Comparison of ENCODE assay signal across 8 cellular contexts in genomic region chr3:97821810-97822775, GRCh38. TPM values are rescaled to one million over a fixed set of nuclear protein-coding genes. Genes with fewer than 3 reads are reported as not detected.
DNase-seq lines count a peak whose midpoint lies in the region; ATAC-seq and TF ChIP-seq lines count a peak whose summit lies in the region.

Gene CRYBG3 (plus strand): TSS chr3:97822011. CDS start chr3:97822207, 196 bp downstream.

- H3K36me3 Mint-ChIP-seq in CD8-positive, alpha-beta memory T cell: peaks cover 0 to 8% (median 0%) of the 10 kb centered on the region in 3 donors
- no peaks in the 10 kb centered on the region for H3K36me3 Mint-ChIP-seq in endodermal cell (ENCODE audit: low read depth)

- peaks cover 0 to 12% of the 10 kb centered on the region in 2 donors for H3K27me3 Mint-ChIP-seq in CD8-positive, alpha-beta memory T cell
- peaks cover 23% of the 10 kb centered on the region for H3K27me3 Mint-ChIP-seq in endodermal cell (ENCODE audit: insufficient read depth)

- peaks cover 10% of the 10 kb centered on the region for H3K27me3 ChIP-seq in CD8-positive, alpha-beta memory T cell (ENCODE audit: insufficient read depth, low read length, poor library complexity, severe bottlenecking)
- peaks cover 27% of the 10 kb centered on the region for H3K27me3 ChIP-seq in endodermal cell (ENCODE audit: control insufficient read depth, insufficient read depth, low read length, poor library complexity, severe bottlenecking)

- WGBS in endodermal cell (ENCODE audit: insufficient coverage in 1 of 2, insufficient read length in 1 of 2), 2 experiments: 0% methylated on average over 18 to 102 of the region's 102 CpGs
- WGBS in mesodermal cell (ENCODE audit: insufficient coverage in 2 of 2), 2 experiments: 0% methylated on average over 45 to 63 of the region's 102 CpGs

- no peaks in the 10 kb centered on the region for H3K36me3 ChIP-seq in CD8-positive, alpha-beta memory T cell (ENCODE audit: insufficient read depth, low read length)
- H3K36me3 ChIP-seq in endodermal cell (ENCODE audit: control insufficient read depth, insufficient read depth, low read length) (no peaks in the 10 kb centered on the region), mesodermal cell (ENCODE audit: control insufficient read depth, insufficient read depth, low read length) (no peaks in the 10 kb centered on the region)

- H3K9ac ChIP-seq in endodermal cell (ENCODE audit: extremely low read depth, low read length, poor library complexity, severe bottlenecking): peak within 1 kb of the TSS; percentile 54

- peak within 1 kb of the TSS; percentile 91 to 99 (median 95) for H3K4me3 Mint-ChIP-seq in CD8-positive, alpha-beta memory T cell
- peak within 1 kb of the TSS; percentile 93 for H3K4me3 Mint-ChIP-seq in endodermal cell

- peaks cover 26 to 39% (median 36%) of the 10 kb centered on the region in 3 donors for H3K4me1 Mint-ChIP-seq in CD8-positive, alpha-beta memory T cell
- peaks cover 17% of the 10 kb centered on the region for H3K4me1 Mint-ChIP-seq in endodermal cell

- CTCF ChIA-PET in CD8-positive, alpha-beta memory T cell (lab: Charles Lee): interaction anchor here (0.6 to 2.3 kb wide), 12 partner anchors 14 to 201 kb away, joined by 3 to 8 read pairs (median 4); no protein-coding TSS in a partner anchor

- H3K4me1 ChIP-seq in CD8-positive, alpha-beta memory T cell (ENCODE audit: insufficient read depth, low read length): peaks cover 13% of the 10 kb centered on the region
- H3K4me1 ChIP-seq in endodermal cell (ENCODE audit: control insufficient read depth, insufficient read depth, low read length) (peaks cover 5% of the 10 kb centered on the region), mesodermal cell (ENCODE audit: control insufficient read depth, insufficient read depth, low read length, poor library complexity, severe bottlenecking) (peaks cover 7% of the 10 kb centered on the region)

- peak; percentile 69 to 86 (median 81) for DNase-seq in CD8-positive, alpha-beta memory T cell
- DNase-seq in NOMO-1 (lab: John Stamatoyannopoulos, UW; ENCODE audit: unreplicated experiment in 2 of 2) (peak; percentile 72 to 81), endodermal cell (peak; percentile 89)
- peak; percentile 31 for DNase-seq in activated CD8-positive, alpha-beta memory T cell treated with anti-CD3 and anti-CD28 coated beads, Interleukin-2, amount 50 U/mL, for 1 hour (ENCODE audit: extremely low read depth)
- peak; percentile 66 for DNase-seq in stimulated activated CD8-positive, alpha-beta memory T cell treated with anti-CD3 and anti-CD28 coated beads, Interleukin-15, amount 100 ng/mL, for 24 hours (ENCODE audit: low read depth)

- ATAC-seq in GM19438 (IDR thresholded peaks at IDR 0.05; ENCODE audit: low read depth, unreplicated experiment) (peak; percentile 96), HG03565 (IDR thresholded peaks at IDR 0.05; ENCODE audit: unreplicated experiment) (peak; percentile 97)

- H3K27ac ChIP-seq in CD8-positive, alpha-beta memory T cell (ENCODE audit: low read depth, low read length): peak within 1 kb of the TSS; percentile 35
- H3K27ac ChIP-seq in endodermal cell (ENCODE audit: low read depth, low read length): no peak within 1 kb of the TSS
- no peak within 1 kb of the TSS for H3K27ac ChIP-seq in mesodermal cell (ENCODE audit: low read depth, low read length, severe bottlenecking)

- POLR2A ChIA-PET in CD8-positive, alpha-beta memory T cell (lab: Charles Lee): interaction anchor here (0.6 to 1.6 kb wide), 7 partner anchors 9 to 742 kb away, joined by 3 to 6 read pairs (median 4); partner anchors contain the start of gene ARL6

- no peaks in the 10 kb centered on the region for H3K9me3 Mint-ChIP-seq in CD8-positive, alpha-beta memory T cell
- no peaks in the 10 kb centered on the region for H3K9me3 Mint-ChIP-seq in endodermal cell

- peak within 1 kb of the TSS; percentile 68 to 95 (median 83) for H3K27ac Mint-ChIP-seq in CD8-positive, alpha-beta memory T cell
- peak within 1 kb of the TSS; percentile 79 for H3K27ac Mint-ChIP-seq in endodermal cell

- peak within 1 kb of the TSS; percentile 78 for H3K4me3 ChIP-seq in CD8-positive, alpha-beta memory T cell (ENCODE audit: low read length)
- H3K4me3 ChIP-seq in endodermal cell (ENCODE audit: low read length) (peak within 1 kb of the TSS; percentile 90), mesodermal cell (ENCODE audit: extremely low read depth, insufficient read depth, low read length, poor library complexity, severe bottlenecking) (peak within 1 kb of the TSS; percentile 77)

- no peaks in the 10 kb centered on the region for H3K9me3 ChIP-seq in CD8-positive, alpha-beta memory T cell (ENCODE audit: low read length)
- H3K9me3 ChIP-seq in endodermal cell (ENCODE audit: control insufficient read depth, low read length): no peaks in the 10 kb centered on the region
- no peaks in the 10 kb centered on the region for H3K9me3 ChIP-seq in mesodermal cell (ENCODE audit: control insufficient read depth, low read length)

- TF ChIP-seq CTCF in endodermal cell (conservative IDR thresholded peaks at IDR 0.05): peak; percentile 55

RNA-seq across cellular contexts. Expression of gene CRYBG3, which starts in this region (rescaled TPM):
- total RNA-seq in CD8-positive, alpha-beta memory T cell: 1 to 10 TPM; 4.5 to 5.5 TPM
- 1.5 TPM for polyA plus RNA-seq in CD8-positive, alpha-beta memory T cell
- 10 to 100 TPM in 1 of 2 donors, 1 to 10 TPM in 1; 9.7 to 10.8 TPM for total RNA-seq in endodermal cell
- polyA plus RNA-seq in endodermal cell (2013, experiment 1 of 2): 7.0 TPM
- 7.4 TPM for polyA plus RNA-seq in endodermal cell (2013, experiment 2 of 2)
- polyA plus RNA-seq in mesodermal cell (2013, experiment 1 of 2): 3.9 TPM
- 5.1 TPM for polyA plus RNA-seq in mesodermal cell (2013, experiment 2 of 2)

Comparison
In these comparisons a context has a peak if more than half of its experiments do, and no peak if none do; other contexts are left out.
1. DNase-seq: peak in every context shown above with its lines; median percentile 89 in endodermal cell; 81 in CD8-positive, alpha-beta memory T cell; 76 in NOMO-1; 66 in stimulated activated CD8-positive, alpha-beta memory T cell treated with anti-CD3 and anti-CD28 coated beads, Interleukin-15, amount 100 ng/mL, for 24 hours; 31 in activated CD8-positive, alpha-beta memory T cell treated with anti-CD3 and anti-CD28 coated beads, Interleukin-2, amount 50 U/mL, for 1 hour.